Comparison of ENCODE assay signal across 1 cellular context in genomic region chr13:106532111-106532929, GRCh38.
TF ChIP-seq lines count a peak whose summit lies in the region.

No MANE protein-coding gene starts in this region.

TF ChIP-seq in IMR-90, 13 proteins besides CTCF, POLR2A, EP300 and RAD21 (continued from another document):
- TF ChIP-seq ELK1 (IDR thresholded peaks at IDR 0.05; ENCODE audit: borderline replicate concordance, low read depth, low read length): no peak
- no peak for TF ChIP-seq MAFK (IDR thresholded peaks at IDR 0.05; ENCODE audit: low read depth, low read length)
- no peak for TF ChIP-seq RCOR1 (IDR thresholded peaks at IDR 0.05; ENCODE audit: insufficient replicate concordance, low read length)
- no peak for TF ChIP-seq MXI1 (IDR thresholded peaks at IDR 0.05; ENCODE audit: borderline replicate concordance, low read depth, low read length)
